ENCODE assay signal across 8 cellular contexts in genomic region chr2:44479127-44479887, GRCh38.
DNase-seq lines count a peak whose midpoint lies in the region; ATAC-seq, FAIRE-seq and TF ChIP-seq lines count a peak whose summit lies in the region.

No MANE protein-coding gene starts in this region.

- no peak overlapping the region for H3K4me3 Mint-ChIP-seq in WTC11

- peak overlapping the region; percentile 38; the same call in 1 of the 2 replicates for H3K27ac Mint-ChIP-seq in WTC11

- peak; percentile 81 for TF ChIP-seq CTCF in WTC11 (IDR thresholded peaks at IDR 0.05)

- CTCF ChIA-PET in WTC11 (lab: Charles Lee) = interaction anchor here (0.6 to 3.7 kb wide), 82 partner anchors 10 to 494 kb away, joined by 3 to 57 read pairs (median 5); partner anchors contain the start of genes CAMKMT and PREPL

- POLR2A ChIA-PET in WTC11 (lab: Charles Lee) = interaction anchor here (0.6 kb wide), 1 partner anchor 77 kb away, joined by 3 read pairs; no protein-coding TSS in a partner anchor

- no peaks in the 10 kb centered on the region for H3K36me3 Mint-ChIP-seq in WTC11

- H3K9me3 Mint-ChIP-seq in WTC11 = no peaks in the 10 kb centered on the region

- peak; percentile 63 for FAIRE-seq in urothelium cell line (lab: Jason Lieb, UNC)

- ATAC-seq in GM19452 (IDR thresholded peaks at IDR 0.05; ENCODE audit: unreplicated experiment) = peak; percentile 94
- ATAC-seq in HG03469 (IDR thresholded peaks at IDR 0.05; ENCODE audit: unreplicated experiment) = peak; percentile 82
- peak; percentile 95 for ATAC-seq in WTC11

- DNase-seq in D341Med (ENCODE audit: low spot score) = peak; percentile 68
- DNase-seq in NCI-H446 (lab: John Stamatoyannopoulos, UW) = peak; percentile 53 to 78
- no peak for DNase-seq in WTC11 (ENCODE audit: low spot score)
- DNase-seq in epithelial cell of prostate (ENCODE audit: low read depth, low spot score) = peak; percentile 34
- peak; percentile 59 for DNase-seq in mucosa of gallbladder (ENCODE audit: low spot score)
- peak; percentile 79 for DNase-seq in urothelium cell line (ENCODE audit: low spot score)

- H3K27me3 Mint-ChIP-seq in WTC11 (ENCODE audit: low read depth) = no peaks in the 10 kb centered on the region

- H3K27ac ChIP-seq in epithelial cell of prostate = no peak overlapping the region

- H3K4me1 Mint-ChIP-seq in WTC11 = peaks cover 35% of the 10 kb centered on the region

TF ChIP-seq in WTC11, 78 proteins besides CTCF, POLR2A, EP300 and RAD21:
- TF ChIP-seq TCF7 (CRISPR knock-in tag; IDR thresholded peaks at IDR 0.05; ENCODE audit: low read depth) = no peak
- TF ChIP-seq TEAD1 (CRISPR knock-in tag; IDR thresholded peaks at IDR 0.05) = peak; percentile 44; the same call in 1 of the 2 replicates
